9 cellular contexts compared by ENCODE assay signal in genomic region chr17:29177871-29178749, GRCh38. TPM values are rescaled to one million over a fixed set of nuclear protein-coding genes. Genes with fewer than 3 reads are reported as not detected.
DNase-seq lines count a peak whose midpoint lies in the region; ATAC-seq and TF ChIP-seq lines count a peak whose summit lies in the region.
"Had no signal": no experiment of that assay in that cellular context is flagged by ENCODE, and none has a peak within 500 bp of the region (broad histone marks: within the 10 kb centered on the region; RNA-seq: fewer than 3 reads in every experiment).

No MANE protein-coding gene starts in this region.

- H3K27me3 ChIP-seq in colonic mucosa, result no peaks in the 10 kb centered on the region
- no peaks in the 10 kb centered on the region for H3K27me3 ChIP-seq in muscle layer of colon (ENCODE audit: control insufficient read depth in 1 of 2, insufficient read depth in 2 of 2, low read length in 2 of 2)

- no peak for DNase-seq in stimulated activated naive CD8-positive, alpha-beta T cell treated with anti-CD3 and anti-CD28 coated beads, Interleukin-15, amount 100 ng/mL, for 72 hours
- no peak for DNase-seq in stimulated activated naive CD8-positive, alpha-beta T cell treated with anti-CD3 and anti-CD28 coated beads, Interleukin-15, Interleukin-2, amounts not matched to agents 100 U/mL and 50 U/mL, for 24 hours
- peak; percentile 81 for DNase-seq in colonic mucosa
- no peak for DNase-seq in OCI-M2 (lab: John Stamatoyannopoulos, UW; ENCODE audit: unreplicated experiment)
- DNase-seq in cortex of kidney (lab: John Stamatoyannopoulos, UW), result no peak
- DNase-seq: Kasumi-1 had no signal

- intact Hi-C loops in colonic mucosa (cut with DNase I), result no loop called here

- H3K27ac ChIP-seq in colonic mucosa (peak overlapping the region; percentile 94), muscle layer of colon (ENCODE audit: low read depth, low read length) (peak overlapping the region; percentile 67)

- H3K4me3 ChIP-seq in colonic mucosa (peak overlapping the region; percentile 60), muscle layer of colon (ENCODE audit: low read depth in 1 of 2, low read length in 2 of 2) (no peak overlapping the region)

- H3K9ac ChIP-seq in colonic mucosa (ENCODE audit: low read depth in 2 of 2, low read length in 2 of 2) (peak overlapping the region; percentile 70 to 96), muscle layer of colon (ENCODE audit: low read length) (peak overlapping the region; percentile 41)

- H3K9me3 ChIP-seq in colonic mucosa (no peaks in the 10 kb centered on the region), muscle layer of colon (ENCODE audit: low read length) (no peaks in the 10 kb centered on the region)

- H3K36me3 ChIP-seq in colonic mucosa, result no peaks in the 10 kb centered on the region
- no peaks in the 10 kb centered on the region for H3K36me3 ChIP-seq in muscle layer of colon (ENCODE audit: insufficient read depth, low read length)

- peaks cover 49% of the 10 kb centered on the region for H3K4me1 Mint-ChIP-seq in stimulated activated naive CD8-positive, alpha-beta T cell treated with anti-CD3 and anti-CD28 coated beads, Interleukin-15, amount 100 ng/mL, for 72 hours

- no peak overlapping the region for H3K27ac Mint-ChIP-seq in stimulated activated naive CD8-positive, alpha-beta T cell treated with anti-CD3 and anti-CD28 coated beads, Interleukin-15, amount 100 ng/mL, for 72 hours

- peak overlapping the region; percentile 86 to 90 for H3K4me3 Mint-ChIP-seq in stimulated activated naive CD8-positive, alpha-beta T cell treated with anti-CD3 and anti-CD28 coated beads, Interleukin-15, amount 100 ng/mL, for 72 hours

- ATAC-seq in stimulated activated naive CD8-positive, alpha-beta T cell treated with anti-CD3 and anti-CD28 coated beads, Interleukin-15, amount 100 ng/mL, for 72 hours, result no peak
- ATAC-seq in stimulated activated naive CD8-positive, alpha-beta T cell treated with anti-CD3 and anti-CD28 coated beads, Interleukin-15, Interleukin-2, amounts not matched to agents 100 U/mL and 50 U/mL, for 24 hours, result no peak
- ATAC-seq in HG03439 (IDR thresholded peaks at IDR 0.05; ENCODE audit: unreplicated experiment), result no peak
- ATAC-seq in HG03521 (IDR thresholded peaks at IDR 0.05; ENCODE audit: unreplicated experiment), result no peak

- H3K9me3 Mint-ChIP-seq in stimulated activated naive CD8-positive, alpha-beta T cell treated with anti-CD3 and anti-CD28 coated beads, Interleukin-15, amount 100 ng/mL, for 72 hours, result no peaks in the 10 kb centered on the region

- H3K27me3 Mint-ChIP-seq in stimulated activated naive CD8-positive, alpha-beta T cell treated with anti-CD3 and anti-CD28 coated beads, Interleukin-15, amount 100 ng/mL, for 72 hours, result peaks cover 8% of the 10 kb centered on the region

- H3K4me1 ChIP-seq in colonic mucosa (peaks cover 6% of the 10 kb centered on the region), muscle layer of colon (ENCODE audit: insufficient read depth, low read length) (peaks cover 29% of the 10 kb centered on the region)

- no peak for TF ChIP-seq CTCF in colonic mucosa (IDR thresholded peaks at IDR 0.05)

RNA-seq across cellular contexts. Expression of gene MYO18A, which starts 2.1 kb away (rescaled TPM):
- 100 to 1,000 TPM in 1 of 2 donors, 10 to 100 TPM in 1; 63.3 to 112 TPM for total RNA-seq in colonic mucosa
